Comparison of ENCODE assay signal across 9 cellular contexts in the genomic region with DNA sequence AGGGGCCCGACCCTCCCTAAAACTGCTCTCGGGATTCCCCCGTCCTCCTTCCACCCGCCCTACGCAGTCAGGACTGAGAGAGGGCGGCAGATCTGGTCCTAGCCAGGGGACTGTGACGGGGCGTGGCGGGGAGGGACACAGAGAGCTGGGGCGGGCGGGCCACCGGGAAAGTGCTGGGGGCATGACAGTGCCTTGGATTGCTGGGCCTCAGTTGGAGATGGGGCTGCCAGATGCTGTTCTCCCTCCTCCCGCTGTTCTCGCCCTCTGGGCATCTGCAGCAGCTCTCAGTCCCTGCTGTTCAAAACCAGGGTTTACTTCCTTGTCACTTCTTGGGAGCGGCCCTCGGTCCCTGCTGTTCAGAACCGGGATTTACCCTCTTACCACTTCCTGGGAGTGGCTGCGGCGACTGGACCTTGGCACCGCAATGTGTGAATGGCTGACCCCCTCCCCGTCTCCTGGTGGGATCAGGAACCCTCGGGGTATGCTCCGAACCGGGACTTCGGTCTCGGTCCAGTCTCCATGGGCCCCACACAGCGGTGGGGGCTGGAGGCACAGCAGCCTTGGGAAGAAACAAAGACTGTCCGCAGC. TPM values are rescaled to one million over a fixed set of nuclear protein-coding genes. Genes with fewer than 3 reads are reported as not detected.
DNase-seq lines count a peak whose midpoint lies in the region; ATAC-seq and TF ChIP-seq lines count a peak whose summit lies in the region.
"Had no signal": no experiment of that assay in that cellular context is flagged by ENCODE, and none has a peak within 500 bp of the region (broad histone marks: within the 10 kb centered on the region; RNA-seq: fewer than 3 reads in every experiment).

No MANE protein-coding gene starts in this region.

- H3K4me1 ChIP-seq in Panc1 (ENCODE audit: control insufficient read depth, insufficient read depth, low read length) (peaks cover 31% of the 10 kb centered on the region), foreskin keratinocyte (no peaks in the 10 kb centered on the region)

- intact Hi-C loops in Panc1 (cut with micrococcal nuclease; ENCODE audit: unreplicated experiment) = loop anchor here (5.0 to 10.0 kb wide), 2 partner anchors 184 to 244 kb away; partner anchors contain the start of gene C15orf39
- intact Hi-C loops in activated naive CD4-positive, alpha-beta T cell treated with anti-CD3 and anti-CD28 coated beads for 36 hours (cut with micrococcal nuclease) = loop anchor here (5.0 kb wide), 1 partner anchor 416 kb away; the partner anchor contains the start of gene ARID3B

- POLR2A ChIA-PET in Panc1 (lab: Charles Lee) = no interaction called here

- peak; percentile 59 for ATAC-seq in Panc1
- peak; percentile 30 for ATAC-seq in foreskin keratinocyte

- CTCF ChIA-PET in Panc1 (lab: Charles Lee) = no interaction called here
- CTCF ChIA-PET in activated naive CD4-positive, alpha-beta T cell treated with anti-CD3 and anti-CD28 coated beads for 36 hours (lab: Charles Lee) = interaction anchor here (0.6 kb wide), 2 partner anchors 49 to 189 kb away, joined by 3 to 5 read pairs; no protein-coding TSS in a partner anchor

- no peaks in the 10 kb centered on the region for H3K36me3 Mint-ChIP-seq in osteocyte (ENCODE audit: unreplicated experiment)
- H3K36me3 Mint-ChIP-seq in activated naive CD4-positive, alpha-beta T cell treated with anti-CD3 and anti-CD28 coated beads for 36 hours (ENCODE audit: low read depth) = no peaks in the 10 kb centered on the region

- H3K27me3 ChIP-seq in Panc1 (ENCODE audit: control insufficient read depth, insufficient read depth, low read length) (no peaks in the 10 kb centered on the region), foreskin keratinocyte (peaks cover 46% of the 10 kb centered on the region)
- H3K27me3 ChIP-seq: SJCRH30 had no signal

- BruUV-seq in Panc1 (replicated peaks; lab: Mats Ljungman, UMichigan) = no TSS peak

- H3K27me3 Mint-ChIP-seq in osteocyte (ENCODE audit: unreplicated experiment) = no peaks in the 10 kb centered on the region
- peaks cover 28% of the 10 kb centered on the region for H3K27me3 Mint-ChIP-seq in activated naive CD4-positive, alpha-beta T cell treated with anti-CD3 and anti-CD28 coated beads for 36 hours (ENCODE audit: low read depth)

- H3K9me3 ChIP-seq in Panc1 (ENCODE audit: control insufficient read depth, insufficient read depth, low read depth, low read length) = no peaks in the 10 kb centered on the region
- H3K9me3 ChIP-seq: SJCRH30 had no signal

- no peak for TF ChIP-seq CTCF in Panc1 (IDR thresholded peaks at IDR 0.05)
- TF ChIP-seq CTCF in foreskin keratinocyte (conservative IDR thresholded peaks at IDR 0.05) = no peak
- TF ChIP-seq CTCF in osteocyte (IDR thresholded peaks at IDR 0.05) = peak; percentile 37

- peak overlapping the region; percentile 83 for H3K4me3 Mint-ChIP-seq in osteocyte (ENCODE audit: unreplicated experiment)
- no peak overlapping the region for H3K4me3 Mint-ChIP-seq in activated naive CD4-positive, alpha-beta T cell treated with anti-CD3 and anti-CD28 coated beads for 36 hours

- H3K9me3 Mint-ChIP-seq in osteocyte (ENCODE audit: unreplicated experiment) = no peaks in the 10 kb centered on the region
- no peaks in the 10 kb centered on the region for H3K9me3 Mint-ChIP-seq in activated naive CD4-positive, alpha-beta T cell treated with anti-CD3 and anti-CD28 coated beads for 36 hours

- H3K4me1 Mint-ChIP-seq in osteocyte (ENCODE audit: unreplicated experiment) = peaks cover 51% of the 10 kb centered on the region
- peaks cover 44% of the 10 kb centered on the region for H3K4me1 Mint-ChIP-seq in activated naive CD4-positive, alpha-beta T cell treated with anti-CD3 and anti-CD28 coated beads for 36 hours (ENCODE audit: low read depth)

- H3K27ac ChIP-seq in Panc1 (ENCODE audit: low read length) (peak overlapping the region; percentile 96), foreskin keratinocyte (no peak overlapping the region)
- H3K27ac ChIP-seq: SJCRH30 had no signal

- in situ Hi-C loops in Panc1 (cut with HindIII; ENCODE audit: low pct_unique_long_range_greater_than_20kb, low sequenced_read_pairs) = no loop called here

- H3K4me3 ChIP-seq in Panc1 (ENCODE audit: low read depth in 2 of 2, low read length in 2 of 2) = peak overlapping the region; percentile 79 to 96
- H3K4me3 ChIP-seq: SJCRH30 had no signal

- H3K27ac Mint-ChIP-seq in osteocyte (ENCODE audit: unreplicated experiment) = peak overlapping the region; percentile 90
- H3K27ac Mint-ChIP-seq in activated naive CD4-positive, alpha-beta T cell treated with anti-CD3 and anti-CD28 coated beads for 36 hours = no peak overlapping the region

- H3K36me3 ChIP-seq in Panc1 (ENCODE audit: control insufficient read depth, insufficient read depth, low read length) = no peaks in the 10 kb centered on the region
- H3K36me3 ChIP-seq: SJCRH30 had no signal

- peak; percentile 30 for DNase-seq in DMS79 treated with DMSO at 0.1 percent for 48 hours (lab: John Stamatoyannopoulos, UW)
- DNase-seq in DMS79 (lab: John Stamatoyannopoulos, UW) = no peak
- no peak for DNase-seq in Panc1 (ENCODE audit: low read depth, low spot score)
- DNase-seq in foreskin keratinocyte = no peak
- no peak for DNase-seq in osteocyte (ENCODE audit: extremely low spot score, unreplicated experiment)
- DNase-seq in activated naive CD4-positive, alpha-beta T cell treated with anti-CD3 and anti-CD28 coated beads for 36 hours = no peak
- no peak for DNase-seq in SIG-M5 treated with dmso at 0.1 percent for 504 hours (lab: John Stamatoyannopoulos, UW; ENCODE audit: unreplicated experiment)
- DNase-seq in NCI-H226 = no peak

RNA-seq across cellular contexts. Expression of gene RPP25, which starts 1.8 kb away (rescaled TPM):
- 40.1 TPM for total RNA-seq in Panc1 (2021; ENCODE audit: unreplicated experiment)
- polyA plus RNA-seq in Panc1 (2012; ENCODE audit: insufficient read length) = 33.3 TPM
- 2.9 and 3.0 TPM in 2 replicates for total RNA-seq in foreskin keratinocyte
- 3.5 and 3.6 TPM in 2 replicates for polyA plus RNA-seq in foreskin keratinocyte
- 19.8 and 20.1 TPM in 2 replicates for total RNA-seq in osteocyte
- 1 to 10 TPM; 3.5 to 3.7 TPM for total RNA-seq in activated naive CD4-positive, alpha-beta T cell treated with anti-CD3 and anti-CD28 coated beads for 36 hours

RNA-seq across cellular contexts. Expression of gene COX5A, which starts 20.5 kb away (rescaled TPM):
- total RNA-seq in Panc1 (2021; ENCODE audit: unreplicated experiment) (353 TPM), foreskin keratinocyte (178 and 190 TPM in 2 replicates), osteocyte (152 and 154 TPM in 2 replicates)
- polyA plus RNA-seq in Panc1 (2012; ENCODE audit: insufficient read length) = 349 TPM
- 370 and 388 TPM in 2 replicates for polyA plus RNA-seq in foreskin keratinocyte
- 100 to 1,000 TPM; 346 to 348 TPM for total RNA-seq in activated naive CD4-positive, alpha-beta T cell treated with anti-CD3 and anti-CD28 coated beads for 36 hours

RNA-seq across cellular contexts. Expression of gene SCAMP5, which starts 36.9 kb away (rescaled TPM):
- total RNA-seq in Panc1 (2021; ENCODE audit: unreplicated experiment) (11.2 TPM), foreskin keratinocyte (0.25 and 0.31 TPM in 2 replicates), osteocyte (23.5 and 24.1 TPM in 2 replicates)
- polyA plus RNA-seq in Panc1 (2012; ENCODE audit: insufficient read length) = 13.5 TPM
- polyA plus RNA-seq in foreskin keratinocyte = 0.36 and 0.38 TPM in 2 replicates
- total RNA-seq in activated naive CD4-positive, alpha-beta T cell treated with anti-CD3 and anti-CD28 coated beads for 36 hours = under 1 TPM; 0.15 to 0.38 TPM

RNA-seq across cellular contexts. Expression of gene FAM219B, which starts 51.8 kb away (rescaled TPM):
- total RNA-seq in Panc1 (2021; ENCODE audit: unreplicated experiment) = 68.6 TPM
- 41.2 TPM for polyA plus RNA-seq in Panc1 (2012; ENCODE audit: insufficient read length)
- 31.2 and 43.3 TPM in 2 replicates for total RNA-seq in foreskin keratinocyte
- 22.5 and 22.6 TPM in 2 replicates for polyA plus RNA-seq in foreskin keratinocyte
- total RNA-seq in osteocyte = 70.4 and 76.5 TPM in 2 replicates
- 10 to 100 TPM; 60.3 to 63.0 TPM for total RNA-seq in activated naive CD4-positive, alpha-beta T cell treated with anti-CD3 and anti-CD28 coated beads for 36 hours
